Comparison of ENCODE assay signal across 21 cellular contexts in genomic region chr17:65799869-65800268, GRCh38.
A peak's percentile ranks its signal among the peaks of the same experiment; 100 is the strongest.
DNase-seq lines count a peak whose midpoint lies in the region; ATAC-seq, FAIRE-seq and TF ChIP-seq lines count a peak whose summit lies in the region.
"Had no signal": no experiment of that assay in that cellular context is flagged by ENCODE, and none has a peak within 500 bp of the region (broad histone marks: within the 10 kb centered on the region; RNA-seq: fewer than 3 reads in every experiment).

No MANE protein-coding gene starts in this region.

- peaks cover 35% of the 10 kb centered on the region; the same call in 1 of the 2 replicates for H3K9me3 ChIP-seq in OCI-LY3 (ENCODE audit: insufficient read depth, low read length)
- peaks cover 2% of the 10 kb centered on the region; the same call in 2 of the 3 replicates for H3K9me3 ChIP-seq in GM12878 (replicated peaks; ENCODE audit: control insufficient read depth, insufficient read depth, low read length)

- H3K79me2 ChIP-seq in OCI-LY3 (ENCODE audit: low read length): no peaks in the 10 kb centered on the region
- H3K79me2 ChIP-seq in GM12878 (ENCODE audit: control insufficient read depth, insufficient read depth, low read length): no peaks in the 10 kb centered on the region

- POLR2A ChIA-PET in GM12878 (lab: Charles Lee): no interaction called here

- SMC1A ChIA-PET in GM12878 (lab: Charles Lee; ENCODE audit: uncharacterized antibody, unreplicated experiment): no interaction called here

- peaks cover 15% of the 10 kb centered on the region for H3K36me3 ChIP-seq in OCI-LY3 (replicated peaks; ENCODE audit: low read depth, low read length)
- H3K36me3 ChIP-seq in GM12878 (ENCODE audit: control insufficient read depth in 2 of 2, insufficient read depth in 2 of 2, low read length in 1 of 2): no peaks in the 10 kb centered on the region

- TF ChIP-seq POLR2A in GM12878 (IDR thresholded peaks at IDR 0.05; ENCODE audit: low read depth, low read length): no peak

- TF ChIP-seq EP300 in GM12878 (IDR thresholded peaks at IDR 0.05; ENCODE audit: borderline replicate concordance in 1 of 2, control insufficient read depth in 1 of 2, low read depth in 2 of 2, low read length in 2 of 2): no peak

- no peak overlapping the region for H3K4me3 Mint-ChIP-seq in activated T-cell treated with anti-CD3 and anti-CD28 coated beads, Interleukin-2, amount 50 U/mL, for 4 hours
- H3K4me3 Mint-ChIP-seq: CD8-positive, alpha-beta T cell; H9 had no signal

- H3K27ac ChIP-seq in OCI-LY3 (ENCODE audit: low read length) (no peak overlapping the region), GM12878 (ENCODE audit: control insufficient read depth, insufficient read depth) (no peak overlapping the region)
- H3K27ac ChIP-seq: BLaER1 treated with 17β-estradiol and CSF1 and Interleukin-3, amounts not matched to agents 10 nM and 100 nM; HL-60 had no signal

- 0 out of 2 replicates have a peak overlapping the region, but pooled peaks have one; percentile 2 for H3K4me2 ChIP-seq in OCI-LY3 (ENCODE audit: low read length)
- H3K4me2 ChIP-seq in GM12878 (ENCODE audit: control insufficient read depth, insufficient read depth): no peak overlapping the region
- H3K4me2 ChIP-seq: BLaER1 treated with 17β-estradiol and CSF1 and Interleukin-3, amounts not matched to agents 10 nM and 100 nM had no signal

- in situ Hi-C loops in GM12878 (cut with MboI): no loop called here

- H3K4me1 ChIP-seq in OCI-LY3 (ENCODE audit: low read length): peaks cover 15% of the 10 kb centered on the region
- no peaks in the 10 kb centered on the region for H3K4me1 ChIP-seq in GM12878 (ENCODE audit: control insufficient read depth, insufficient read depth, low read length)
- H3K4me1 ChIP-seq: BLaER1 treated with 17β-estradiol and CSF1 and Interleukin-3, amounts not matched to agents 10 nM and 100 nM had no signal

- CTCF ChIA-PET in GM12878 (lab: Yijun Ruan, JAX): no interaction called here

- peak; percentile 65 to 72 for ATAC-seq in activated T-cell treated with anti-CD3 and anti-CD28 coated beads, Interleukin-2, amount 50 U/mL, for 4 hours
- ATAC-seq in GM12878: peak; percentile 60
- ATAC-seq in HG03457 (IDR thresholded peaks at IDR 0.05; ENCODE audit: unreplicated experiment): no peak
- ATAC-seq: CD8-positive, alpha-beta T cell; PC-3 had no signal

- no peak for TF ChIP-seq RAD21 in GM12878 (IDR thresholded peaks at IDR 0.05; ENCODE audit: insufficient read depth, low read depth, low read length)

- H3K27me3 ChIP-seq in OCI-LY3 (ENCODE audit: low read depth, low read length) (no peaks in the 10 kb centered on the region), GM12878 (replicated peaks in 1 of 2; ENCODE audit: control insufficient read depth in 2 of 2, insufficient read depth in 2 of 2, low read length in 1 of 2) (no peaks in the 10 kb centered on the region)
- H3K27me3 ChIP-seq: BLaER1 treated with 17β-estradiol and CSF1 and Interleukin-3, amounts not matched to agents 10 nM and 100 nM had no signal

- intact Hi-C loops in GM12878 (cut with micrococcal nuclease; ENCODE audit: unreplicated experiment): loop anchor here (10.0 kb wide), 2 partner anchors 235 to 565 kb away; partner anchors contain the start of gene AXIN2

- H3K9me3 Mint-ChIP-seq in activated T-cell treated with anti-CD3 and anti-CD28 coated beads, Interleukin-2, amount 50 U/mL, for 4 hours: peaks cover 22% of the 10 kb centered on the region

- no TSS peak for BruUV-seq in GM12878 (replicated peaks; lab: Mats Ljungman, UMichigan)

- H4K20me1 ChIP-seq in OCI-LY3 (ENCODE audit: insufficient read depth, low read length) (no peaks in the 10 kb centered on the region), GM12878 (ENCODE audit: control insufficient read depth, insufficient read depth) (no peaks in the 10 kb centered on the region)
- H4K20me1 ChIP-seq: BLaER1 treated with 17β-estradiol and CSF1 and Interleukin-3, amounts not matched to agents 10 nM and 100 nM had no signal

- WGBS in GM12878 (ENCODE audit: insufficient coverage, insufficient replicate concordance, low lambda C conversion rate, missing lambda C conversion rate): 0% methylated on average over 1 of the region's 1 CpG

- no peak overlapping the region for H3K9ac ChIP-seq in OCI-LY3 (ENCODE audit: low read length)
- H3K9ac ChIP-seq in GM12878 (ENCODE audit: control insufficient read depth, insufficient read depth, low read length): no peak overlapping the region
- H3K9ac ChIP-seq: BLaER1 treated with 17β-estradiol and CSF1 and Interleukin-3, amounts not matched to agents 10 nM and 100 nM had no signal

- H3K4me1 Mint-ChIP-seq in activated T-cell treated with anti-CD3 and anti-CD28 coated beads, Interleukin-2, amount 50 U/mL, for 4 hours (ENCODE audit: low read depth): peaks cover 7% of the 10 kb centered on the region

- H3K36me3 Mint-ChIP-seq in activated T-cell treated with anti-CD3 and anti-CD28 coated beads, Interleukin-2, amount 50 U/mL, for 4 hours (ENCODE audit: insufficient read depth): no peaks in the 10 kb centered on the region
- H3K36me3 Mint-ChIP-seq: CD8-positive, alpha-beta T cell had no signal

- no peaks in the 10 kb centered on the region for H3K27me3 Mint-ChIP-seq in activated T-cell treated with anti-CD3 and anti-CD28 coated beads, Interleukin-2, amount 50 U/mL, for 4 hours (ENCODE audit: low read depth)

- no peak for TF ChIP-seq CTCF in OCI-LY3 (IDR thresholded peaks at IDR 0.05; ENCODE audit: low read depth, low read length)
- no peak for TF ChIP-seq CTCF in GM12878 (IDR thresholded peaks at IDR 0.05 in 2 of 3, conservative IDR thresholded peaks at IDR 0.05 in 1 of 3; ENCODE audit: control insufficient read depth in 2 of 3, extremely low read depth in 1 of 3, insufficient read depth in 1 of 3, low read depth in 3 of 3, low read length in 3 of 3)

- no peak for DNase-seq in activated T-cell treated with anti-CD3 and anti-CD28 coated beads, Interleukin-2, amount 50 U/mL, for 4 hours
- DNase-seq in activated T-cell treated with anti-CD3 and anti-CD28 coated beads, Interleukin-2, amount 50 U/mL, for 48 hours: no peak
- DNase-seq in ELR (ENCODE audit: low read depth) (peak; percentile 13), GM12878 (ENCODE audit: low read depth, low spot score) (no peak), DMS79 treated with DMSO at 0.1 percent for 48 hours (lab: John Stamatoyannopoulos, UW) (no peak)
- DNase-seq: CD8-positive, alpha-beta T cell; DMS79; H9; NCI-H1417 treated with DMSO at 0.1 percent for 48 hours; NCI-H1930; NCI-H226; NCI-H524; NCI-H82; PC-3; RPMI8226; SHP77 treated with DMSO at 0.1 percent for 48 hours had no signal

- RAD21 ChIA-PET in GM12878 (lab: Charles Lee; ENCODE audit: unreplicated experiment): no interaction called here

- H3K4me3 ChIP-seq in OCI-LY3 (ENCODE audit: low read length): no peak overlapping the region
- no peak overlapping the region for H3K4me3 ChIP-seq in GM12878
- H3K4me3 ChIP-seq: BLaER1 treated with 17β-estradiol and CSF1 and Interleukin-3, amounts not matched to agents 10 nM and 100 nM had no signal

- H2AFZ ChIP-seq in OCI-LY3 (ENCODE audit: low read depth, low read length): no peak overlapping the region
- H2AFZ ChIP-seq in GM12878 (ENCODE audit: control insufficient read depth, low read depth, low read length): no peak overlapping the region

- FAIRE-seq in GM12878 (lab: Jason Lieb, UNC): no peak
- FAIRE-seq: D721Med had no signal

TF ChIP-seq in GM12878, 131 proteins besides CTCF, POLR2A, EP300 and RAD21:
- TF ChIP-seq TCF7 (IDR thresholded peaks at IDR 0.05; ENCODE audit: borderline replicate concordance): no peak
- TF ChIP-seq NKRF (conservative IDR thresholded peaks at IDR 0.05): no peak
- peak; percentile 65 for TF ChIP-seq JUNB (IDR thresholded peaks at IDR 0.05)
